8 cellular contexts compared by ENCODE assay signal in the genomic region with DNA sequence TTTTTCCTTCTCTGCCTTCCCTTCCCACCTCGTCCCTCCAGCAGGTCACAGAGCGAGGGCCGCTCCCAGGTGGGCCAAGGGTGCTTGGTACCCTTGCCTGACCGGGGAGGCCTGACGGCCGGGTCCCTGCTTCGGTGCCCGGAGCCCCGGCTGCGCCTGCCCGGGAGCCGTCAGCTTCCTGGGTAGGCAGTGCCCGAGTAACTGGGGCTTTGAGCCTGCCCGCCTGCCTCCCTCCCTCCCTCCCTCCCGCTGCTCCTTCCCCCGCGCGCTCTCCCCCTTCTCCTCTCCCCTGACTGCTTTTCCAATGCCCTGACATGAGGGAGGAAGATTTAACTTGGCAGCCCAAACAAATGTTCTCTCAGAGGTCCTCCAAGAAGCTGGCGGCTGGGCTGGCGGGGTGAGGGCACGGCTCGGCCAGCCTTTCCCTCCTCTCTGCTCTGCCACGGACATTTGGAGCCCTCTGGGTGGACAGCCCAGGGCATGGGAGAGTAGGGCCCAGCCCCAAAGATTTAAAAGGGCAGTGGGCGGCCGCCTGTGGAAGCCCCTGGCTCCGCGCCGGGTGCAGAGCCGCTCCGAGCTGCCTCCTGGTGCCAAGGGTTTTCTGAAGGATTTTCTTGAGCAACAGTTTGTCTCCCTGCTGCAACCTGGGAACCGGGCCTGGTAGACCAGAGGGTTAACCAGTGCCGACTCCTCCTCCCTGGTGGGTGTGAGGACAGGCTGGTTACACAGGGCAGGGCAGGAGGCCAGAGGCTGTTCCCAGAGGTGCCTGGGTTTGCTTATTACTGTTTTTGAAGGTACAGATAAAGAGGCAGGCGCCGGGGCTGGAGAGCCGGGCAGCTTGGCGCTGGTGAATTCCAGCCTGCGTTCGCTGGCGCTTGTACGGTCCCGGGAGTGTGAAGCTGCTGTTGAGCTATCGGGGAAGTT. TPM values are rescaled to one million over a fixed set of nuclear protein-coding genes. Genes with fewer than 3 reads are reported as not detected.
DNase-seq lines count a peak whose midpoint lies in the region; ATAC-seq, FAIRE-seq and TF ChIP-seq lines count a peak whose summit lies in the region.

No MANE protein-coding gene starts in this region.

- no peak for ATAC-seq in CD8-positive, alpha-beta T cell

- H3K36me3 ChIP-seq in CD8-positive, alpha-beta T cell (ENCODE audit: insufficient read depth, low read length) = no peaks in the 10 kb centered on the region
- H3K36me3 ChIP-seq in kidney (ENCODE audit: control insufficient read depth in 1 of 2, insufficient read depth in 2 of 2, low read length in 2 of 2) (no peaks in the 10 kb centered on the region), skeletal muscle satellite cell (ENCODE audit: insufficient read depth, low read length) (no peaks in the 10 kb centered on the region)

- H3K9me3 Mint-ChIP-seq in CD8-positive, alpha-beta T cell = no peaks in the 10 kb centered on the region
- H3K9me3 Mint-ChIP-seq in chondrocyte (ENCODE audit: low read depth) = no peaks in the 10 kb centered on the region

- CTCF ChIA-PET in CD8-positive, alpha-beta T cell (lab: Charles Lee) = interaction anchor here (0.6 to 2.2 kb wide), 3 partner anchors 125 to 1024 kb away, joined by 4 to 7 read pairs (median 4); no protein-coding TSS in a partner anchor

- no peaks in the 10 kb centered on the region for H3K27me3 Mint-ChIP-seq in CD8-positive, alpha-beta T cell (ENCODE audit: low read depth)
- no peaks in the 10 kb centered on the region for H3K27me3 Mint-ChIP-seq in chondrocyte (ENCODE audit: low read depth)

- peaks cover 6% of the 10 kb centered on the region for H3K36me3 Mint-ChIP-seq in CD8-positive, alpha-beta T cell
- H3K36me3 Mint-ChIP-seq in chondrocyte (ENCODE audit: low read depth) = no peaks in the 10 kb centered on the region

- POLR2A ChIA-PET in CD8-positive, alpha-beta T cell (lab: Charles Lee) = no interaction called here

- DNase-seq in CD8-positive, alpha-beta T cell = peak in 2 of 7 experiments; percentile 18 to 28
- DNase-seq in HUDEP-2 (lab: John Stamatoyannopoulos, UW; ENCODE audit: unreplicated experiment in 76 of 76) (peak in 75 of 76 experiments; percentile 9 to 93 (median 84)), SK-N-DZ (ENCODE audit: low spot score) (peak; percentile 64), chondrocyte (ENCODE audit: low spot score) (peak; percentile 85), kidney (peak; percentile 95), NCI-H1048 (lab: John Stamatoyannopoulos, UW) (no peak), OCI-M2 (lab: John Stamatoyannopoulos, UW; ENCODE audit: unreplicated experiment) (no peak)

- peak overlapping the region; percentile 32 for H3K27ac Mint-ChIP-seq in CD8-positive, alpha-beta T cell
- peak overlapping the region; percentile 98 for H3K27ac Mint-ChIP-seq in chondrocyte (ENCODE audit: unreplicated experiment)

- intact Hi-C loops in CD8-positive, alpha-beta T cell (cut with DNase I, micrococcal nuclease) = loop anchor here in 1 of 2 experiments (5.0 kb wide), 1 partner anchor 66 kb away; no protein-coding TSS in a partner anchor
- intact Hi-C loops in kidney (cut with DNase I) = loop anchor here (10.0 kb wide), 2 partner anchors 74 to 124 kb away; no protein-coding TSS in a partner anchor

- H3K9me3 ChIP-seq in CD8-positive, alpha-beta T cell (ENCODE audit: low read length) = no peaks in the 10 kb centered on the region
- H3K9me3 ChIP-seq in kidney (ENCODE audit: control insufficient read depth in 1 of 2, low read length in 2 of 2) (no peaks in the 10 kb centered on the region), skeletal muscle satellite cell (replicated peaks; ENCODE audit: low read length) (no peaks in the 10 kb centered on the region)

- H3K4me3 ChIP-seq in CD8-positive, alpha-beta T cell (ENCODE audit: low read depth, low read length) = peak overlapping the region; percentile 49
- H3K4me3 ChIP-seq in kidney (ENCODE audit: low read length in 2 of 2) = peak overlapping the region; percentile 73 to 83
- H3K4me3 ChIP-seq in skeletal muscle satellite cell (ENCODE audit: low read length) = peak overlapping the region; percentile 96

- no peak overlapping the region for H3K27ac ChIP-seq in CD8-positive, alpha-beta T cell (ENCODE audit: low read depth, low read length)
- H3K27ac ChIP-seq in kidney (ENCODE audit: low read depth in 2 of 2, low read length in 2 of 2) = peak overlapping the region; percentile 90 to 92

- H3K27me3 ChIP-seq in CD8-positive, alpha-beta T cell (ENCODE audit: insufficient read depth, low read length) = no peaks in the 10 kb centered on the region
- no peaks in the 10 kb centered on the region for H3K27me3 ChIP-seq in skeletal muscle satellite cell (ENCODE audit: control insufficient read depth, insufficient read depth, low read length)

- no peak for FAIRE-seq in kidney (lab: Jason Lieb, UNC)

- peak overlapping the region; percentile 95 to 98 for H3K9ac ChIP-seq in kidney (ENCODE audit: low read length in 2 of 2)
- peak overlapping the region; percentile 91 for H3K9ac ChIP-seq in skeletal muscle satellite cell (ENCODE audit: low read depth, low read length)

- peaks cover 26% of the 10 kb centered on the region for H3K4me1 ChIP-seq in CD8-positive, alpha-beta T cell (ENCODE audit: insufficient read depth, low read length)
- peaks cover 40 to 46% of the 10 kb centered on the region in 2 donors for H3K4me1 ChIP-seq in kidney (ENCODE audit: control insufficient read depth in 1 of 2, insufficient read depth in 1 of 2, low read depth in 1 of 2, low read length in 2 of 2)
- H3K4me1 ChIP-seq in skeletal muscle satellite cell (ENCODE audit: control insufficient read depth, insufficient read depth, low read length) = peaks cover 51% of the 10 kb centered on the region

- peak overlapping the region; percentile 94 for H3K4me3 Mint-ChIP-seq in CD8-positive, alpha-beta T cell
- peak overlapping the region; percentile 83 for H3K4me3 Mint-ChIP-seq in chondrocyte (ENCODE audit: unreplicated experiment)

- H3K4me1 Mint-ChIP-seq in CD8-positive, alpha-beta T cell (ENCODE audit: low read depth) = peaks cover 30% of the 10 kb centered on the region
- peaks cover 51% of the 10 kb centered on the region for H3K4me1 Mint-ChIP-seq in chondrocyte (ENCODE audit: low read depth)

- peak overlapping the region; percentile 98 for H3K4me2 ChIP-seq in skeletal muscle satellite cell (ENCODE audit: low read length)

- TF ChIP-seq CTCF in CD8-positive, alpha-beta T cell (IDR thresholded peaks at IDR 0.05) = no peak
- peak; percentile 63 for TF ChIP-seq CTCF in chondrocyte (IDR thresholded peaks at IDR 0.05)
- no peak for TF ChIP-seq CTCF in kidney (IDR thresholded peaks at IDR 0.05; ENCODE audit: borderline replicate concordance, extremely low read depth, insufficient read depth)

RNA-seq across cellular contexts. Expression of a gene that starts 2.1 kb away (rescaled TPM):
- 10 to 100 TPM; 10.1 to 10.8 TPM for total RNA-seq in CD8-positive, alpha-beta T cell
- 59.1 and 66.8 TPM in 2 replicates for polyA plus RNA-seq in SK-N-DZ (2014; cell fraction: cytosol; rRNA removed)
- polyA plus RNA-seq in SK-N-DZ (2014; cell fraction: nucleus; rRNA removed) = 30.6 and 71.5 TPM in 2 replicates
- 46.2 to 74.6 TPM (median 48.7 TPM) in 3 replicates for total RNA-seq in chondrocyte
- total RNA-seq in kidney = 97.6 TPM
- polyA plus RNA-seq in kidney (ENCODE audit: insufficient read depth, low read depth, low replicate concordance) = 14.2 TPM
- 19.0 and 20.1 TPM in 2 replicates for total RNA-seq in skeletal muscle satellite cell (2012; rRNA removed)

Comparison
In these comparisons a context has a peak if more than half of its experiments do, and no peak if none do; other contexts are left out.
1. DNase-seq: peak in HUDEP-2 (75 of 76), SK-N-DZ (single experiment), chondrocyte (single experiment) and kidney (single experiment); none in NCI-H1048 (single experiment) and OCI-M2 (single experiment).
2. Peak in every context shown above with its lines, with median percentiles within 50 percentile points of each other: H3K4me3 ChIP-seq.